Comparison of ENCODE assay signal across 1 cellular context in the genomic region with DNA sequence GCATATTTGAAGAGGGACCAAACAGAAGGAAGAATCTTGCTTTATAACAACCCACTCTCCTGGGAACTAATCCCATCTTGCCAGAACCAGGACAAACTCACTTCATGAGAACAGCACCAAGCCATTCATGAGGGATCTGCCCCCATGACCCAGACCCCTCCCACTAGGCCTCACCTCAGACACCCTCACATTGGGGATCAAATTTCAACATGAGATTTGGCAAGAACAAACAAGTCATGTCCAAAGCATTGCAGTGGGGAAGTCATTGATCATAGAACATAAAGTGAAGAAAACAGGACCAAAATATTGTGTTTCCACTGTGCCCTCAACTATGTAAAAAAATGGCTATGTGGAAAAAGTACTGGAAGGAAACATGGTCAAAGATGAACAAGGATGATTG.
TF ChIP-seq lines count a peak whose summit lies in the region.

No MANE protein-coding gene starts in this region.

TF ChIP-seq in GM23338, 12 proteins besides CTCF, POLR2A, EP300 and RAD21 (continued from another document):
- TF ChIP-seq, protein P1, sequence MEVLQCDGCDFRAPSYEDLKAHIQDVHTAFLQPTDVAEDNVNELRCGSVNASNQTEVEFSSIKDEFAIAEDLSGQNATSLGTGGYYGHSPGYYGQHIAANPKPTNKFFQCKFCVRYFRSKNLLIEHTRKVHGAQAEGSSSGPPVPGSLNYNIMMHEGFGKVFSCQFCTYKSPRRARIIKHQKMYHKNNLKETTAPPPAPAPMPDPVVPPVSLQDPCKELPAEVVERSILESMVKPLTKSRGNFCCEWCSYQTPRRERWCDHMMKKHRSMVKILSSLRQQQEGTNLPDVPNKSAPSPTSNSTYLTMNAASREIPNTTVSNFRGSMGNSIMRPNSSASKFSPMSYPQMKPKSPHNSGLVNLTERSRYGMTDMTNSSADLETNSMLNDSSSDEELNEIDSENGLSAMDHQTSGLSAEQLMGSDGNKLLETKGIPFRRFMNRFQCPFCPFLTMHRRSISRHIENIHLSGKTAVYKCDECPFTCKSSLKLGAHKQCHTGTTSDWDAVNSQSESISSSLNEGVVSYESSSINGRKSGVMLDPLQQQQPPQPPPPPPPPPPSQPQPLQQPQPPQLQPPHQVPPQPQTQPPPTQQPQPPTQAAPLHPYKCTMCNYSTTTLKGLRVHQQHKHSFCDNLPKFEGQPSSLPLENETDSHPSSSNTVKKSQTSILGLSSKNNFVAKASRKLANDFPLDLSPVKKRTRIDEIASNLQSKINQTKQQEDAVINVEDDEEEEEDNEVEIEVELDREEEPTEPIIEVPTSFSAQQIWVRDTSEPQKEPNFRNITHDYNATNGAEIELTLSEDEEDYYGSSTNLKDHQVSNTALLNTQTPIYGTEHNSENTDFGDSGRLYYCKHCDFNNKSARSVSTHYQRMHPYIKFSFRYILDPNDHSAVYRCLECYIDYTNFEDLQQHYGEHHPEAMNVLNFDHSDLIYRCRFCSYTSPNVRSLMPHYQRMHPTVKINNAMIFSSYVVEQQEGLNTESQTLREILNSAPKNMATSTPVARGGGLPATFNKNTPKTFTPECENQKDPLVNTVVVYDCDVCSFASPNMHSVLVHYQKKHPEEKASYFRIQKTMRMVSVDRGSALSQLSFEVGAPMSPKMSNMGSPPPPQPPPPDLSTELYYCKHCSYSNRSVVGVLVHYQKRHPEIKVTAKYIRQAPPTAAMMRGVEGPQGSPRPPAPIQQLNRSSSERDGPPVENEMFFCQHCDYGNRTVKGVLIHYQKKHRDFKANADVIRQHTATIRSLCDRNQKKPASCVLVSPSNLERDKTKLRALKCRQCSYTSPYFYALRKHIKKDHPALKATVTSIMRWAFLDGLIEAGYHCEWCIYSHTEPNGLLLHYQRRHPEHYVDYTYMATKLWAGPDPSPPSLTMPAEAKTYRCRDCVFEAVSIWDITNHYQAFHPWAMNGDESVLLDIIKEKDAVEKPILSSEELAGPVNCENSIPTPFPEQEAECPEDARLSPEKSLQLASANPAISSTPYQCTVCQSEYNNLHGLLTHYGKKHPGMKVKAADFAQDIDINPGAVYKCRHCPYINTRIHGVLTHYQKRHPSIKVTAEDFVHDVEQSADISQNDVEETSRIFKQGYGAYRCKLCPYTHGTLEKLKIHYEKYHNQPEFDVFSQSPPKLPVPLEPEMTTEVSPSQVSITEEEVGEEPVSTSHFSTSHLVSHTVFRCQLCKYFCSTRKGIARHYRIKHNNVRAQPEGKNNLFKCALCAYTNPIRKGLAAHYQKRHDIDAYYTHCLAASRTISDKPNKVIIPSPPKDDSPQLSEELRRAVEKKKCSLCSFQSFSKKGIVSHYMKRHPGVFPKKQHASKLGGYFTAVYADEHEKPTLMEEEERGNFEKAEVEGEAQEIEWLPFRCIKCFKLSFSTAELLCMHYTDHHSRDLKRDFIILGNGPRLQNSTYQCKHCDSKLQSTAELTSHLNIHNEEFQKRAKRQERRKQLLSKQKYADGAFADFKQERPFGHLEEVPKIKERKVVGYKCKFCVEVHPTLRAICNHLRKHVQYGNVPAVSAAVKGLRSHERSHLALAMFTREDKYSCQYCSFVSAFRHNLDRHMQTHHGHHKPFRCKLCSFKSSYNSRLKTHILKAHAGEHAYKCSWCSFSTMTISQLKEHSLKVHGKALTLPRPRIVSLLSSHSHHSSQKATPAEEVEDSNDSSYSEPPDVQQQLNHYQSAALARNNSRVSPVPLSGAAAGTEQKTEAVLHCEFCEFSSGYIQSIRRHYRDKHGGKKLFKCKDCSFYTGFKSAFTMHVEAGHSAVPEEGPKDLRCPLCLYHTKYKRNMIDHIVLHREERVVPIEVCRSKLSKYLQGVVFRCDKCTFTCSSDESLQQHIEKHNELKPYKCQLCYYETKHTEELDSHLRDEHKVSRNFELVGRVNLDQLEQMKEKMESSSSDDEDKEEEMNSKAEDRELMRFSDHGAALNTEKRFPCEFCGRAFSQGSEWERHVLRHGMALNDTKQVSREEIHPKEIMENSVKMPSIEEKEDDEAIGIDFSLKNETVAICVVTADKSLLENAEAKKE (CRISPR knock-in tag; IDR thresholded peaks at IDR 0.05), result no peak
